In the genomic region with DNA sequence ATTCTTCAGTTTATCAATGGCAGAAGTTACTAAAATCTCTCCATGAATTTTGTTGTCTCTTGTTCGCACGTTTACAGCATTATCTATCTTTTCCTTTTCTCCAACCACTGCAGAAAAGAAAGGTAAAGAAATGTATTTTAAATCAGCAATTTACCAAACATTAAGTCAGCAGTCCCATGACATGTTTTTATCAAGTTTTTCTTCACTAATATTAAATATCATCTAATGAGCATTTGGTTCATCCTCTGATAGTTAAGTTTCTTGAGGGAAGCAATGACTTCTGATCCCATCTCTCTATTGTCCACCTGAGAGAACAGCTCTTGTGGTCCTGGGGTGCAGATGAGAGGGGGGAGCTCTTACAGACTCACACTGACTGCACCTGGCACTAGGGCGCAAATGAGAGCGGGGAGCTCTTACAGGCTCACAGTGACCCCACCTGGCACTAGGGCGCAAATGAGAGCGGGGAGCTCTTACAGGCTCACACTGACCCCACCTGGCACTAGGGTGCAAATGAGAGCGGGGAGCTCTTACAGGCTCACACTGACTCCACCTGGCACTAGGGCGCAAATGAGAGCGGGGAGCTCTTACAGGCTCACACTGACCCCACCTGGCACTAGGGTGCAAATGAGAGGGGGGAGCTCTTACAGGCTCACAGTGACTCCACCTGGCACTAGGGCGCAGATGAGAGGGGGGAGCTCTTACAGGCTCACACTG, we compare ENCODE assay signal across 8 cellular contexts. TPM values are rescaled to one million over a fixed set of nuclear protein-coding genes. Genes with fewer than 3 reads are reported as not detected.
DNase-seq lines count a peak whose midpoint lies in the region; ATAC-seq and TF ChIP-seq lines count a peak whose summit lies in the region.
"Not testable (repeated sequence)": the region's sequence is repeated elsewhere in the genome, so short reads cannot be mapped to it uniquely, and the experiment has no call there.

No MANE protein-coding gene starts in this region.

- H3K9me3 ChIP-seq in BE2C; OCI-LY7 (ENCODE audit: low read length); T-helper 17 cell (ENCODE audit: control insufficient read depth, low read length, poor library complexity, severe bottlenecking); neural progenitor cell (ENCODE audit: low read depth): not testable (repeated sequence)

- not testable (repeated sequence) for H3K4me2 ChIP-seq in OCI-LY7 (ENCODE audit: low read length); neural progenitor cell

- H3K36me3 Mint-ChIP-seq in IgD-negative memory B cell; T-helper 17 cell (ENCODE audit: low read depth); activated T-cell treated with anti-CD3 and anti-CD28 coated beads, Interleukin-2, amount 50 U/mL, for 4 hours (ENCODE audit: insufficient read depth); neural progenitor cell: not testable (repeated sequence)
- H3K36me3 Mint-ChIP-seq in dendritic cell treated with granulocyte-macrophage colony-stimulating factor and Interleukin-4, amounts not matched to agents 40 ng/mL and 50 ng/mL, for 4 days (ENCODE audit: low read depth), result peaks cover 16% of the 10 kb centered on the region

- ATAC-seq in T-helper 17 cell; activated T-cell treated with anti-CD3 and anti-CD28 coated beads, Interleukin-2, amount 50 U/mL, for 4 hours: not testable (repeated sequence)

- H3K4me3 ChIP-seq in BE2C (ENCODE audit: low read depth, low read length); OCI-LY7 (ENCODE audit: low read depth, low read length, poor library complexity, severe bottlenecking); neural progenitor cell: not testable (repeated sequence)

- POLR2A ChIA-PET in OCI-LY7 (lab: Charles Lee), result interaction anchor here (0.6 to 1.5 kb wide), 6 partner anchors 8 to 383 kb away, joined by 3 to 5 read pairs (median 3); a partner anchor contains a TSS

- not testable (repeated sequence) for H3K9ac ChIP-seq in neural progenitor cell

- H3K27ac Mint-ChIP-seq in IgD-negative memory B cell, result peak overlapping the region; percentile 18 to 93 (median 71)
- H3K27ac Mint-ChIP-seq in T-helper 17 cell, neural progenitor cell: not testable (repeated sequence)
- peak overlapping the region; percentile 32 for H3K27ac Mint-ChIP-seq in dendritic cell treated with granulocyte-macrophage colony-stimulating factor and Interleukin-4, amounts not matched to agents 40 ng/mL and 50 ng/mL, for 4 days

- not testable (repeated sequence) for H3K9me3 Mint-ChIP-seq in IgD-negative memory B cell; activated T-cell treated with anti-CD3 and anti-CD28 coated beads, Interleukin-2, amount 50 U/mL, for 4 hours; dendritic cell treated with granulocyte-macrophage colony-stimulating factor and Interleukin-4, amounts not matched to agents 40 ng/mL and 50 ng/mL, for 4 days; neural progenitor cell

- H3K36me3 ChIP-seq in BE2C; OCI-LY7 (ENCODE audit: insufficient read depth, low read length); neural progenitor cell: not testable (repeated sequence)

- H3K4me1 ChIP-seq in BE2C, result not testable (repeated sequence)
- H3K4me1 ChIP-seq in OCI-LY7 (ENCODE audit: insufficient read depth, low read length, poor library complexity, severe bottlenecking) (peaks cover 26% of the 10 kb centered on the region), neural progenitor cell (peaks cover 11% of the 10 kb centered on the region)

- H3K9me2 ChIP-seq in OCI-LY7 (ENCODE audit: insufficient read depth, low read length), result not testable (repeated sequence)

- H3K4me3 Mint-ChIP-seq in IgD-negative memory B cell, result peak overlapping the region; percentile 16 to 94 (median 66)
- peak overlapping the region; percentile 39 for H3K4me3 Mint-ChIP-seq in T-helper 17 cell
- H3K4me3 Mint-ChIP-seq in activated T-cell treated with anti-CD3 and anti-CD28 coated beads, Interleukin-2, amount 50 U/mL, for 4 hours, result peak overlapping the region; percentile 35
- H3K4me3 Mint-ChIP-seq in dendritic cell treated with granulocyte-macrophage colony-stimulating factor and Interleukin-4, amounts not matched to agents 40 ng/mL and 50 ng/mL, for 4 days, result not testable (repeated sequence)
- H3K4me3 Mint-ChIP-seq in neural progenitor cell, result peak overlapping the region; percentile 24

- H4K20me1 ChIP-seq in OCI-LY7 (ENCODE audit: insufficient read depth, low read length), result peaks cover 16% of the 10 kb centered on the region
- not testable (repeated sequence) for H4K20me1 ChIP-seq in neural progenitor cell (ENCODE audit: low read depth)

- TF ChIP-seq CTCF in BE2C (IDR thresholded peaks at IDR 0.05; ENCODE audit: low read depth, low read length) (peak; percentile 28; the same call in 1 of the 2 replicates), GM10266 (IDR thresholded peaks at IDR 0.05; ENCODE audit: control insufficient read depth, insufficient read depth, low read depth, missing control alignments) (peak; percentile 68), OCI-LY7 (conservative IDR thresholded peaks at IDR 0.05; ENCODE audit: low read length) (peak; percentile 77), neural progenitor cell (IDR thresholded peaks at IDR 0.05) (peak; percentile 36)

- H3K27me3 Mint-ChIP-seq in IgD-negative memory B cell; T-helper 17 cell; activated T-cell treated with anti-CD3 and anti-CD28 coated beads, Interleukin-2, amount 50 U/mL, for 4 hours (ENCODE audit: low read depth); dendritic cell treated with granulocyte-macrophage colony-stimulating factor and Interleukin-4, amounts not matched to agents 40 ng/mL and 50 ng/mL, for 4 days; neural progenitor cell (ENCODE audit: insufficient read depth, low read depth): not testable (repeated sequence)

- not testable (repeated sequence) for H3K27ac ChIP-seq in OCI-LY7 (ENCODE audit: low read depth, low read length, poor library complexity, severe bottlenecking); neural progenitor cell

- BruUV-seq in OCI-LY7 (replicated peaks; lab: Mats Ljungman, UMichigan), result not testable (repeated sequence)

- H3K27me3 ChIP-seq in BE2C, neural progenitor cell: not testable (repeated sequence)

- H3K79me2 ChIP-seq in OCI-LY7 (ENCODE audit: insufficient read depth, low read depth, low read length) (peaks cover 26% of the 10 kb centered on the region), neural progenitor cell (ENCODE audit: low read depth) (peaks cover 21% of the 10 kb centered on the region)

- not testable (repeated sequence) for H3F3A ChIP-seq in neural progenitor cell (ENCODE audit: low read depth)

- H2AFZ ChIP-seq in OCI-LY7 (ENCODE audit: low read length); neural progenitor cell (replicated peaks): not testable (repeated sequence)

- intact Hi-C loops in OCI-LY7 (cut with micrococcal nuclease; ENCODE audit: unreplicated experiment), result loop anchor here (5.0 kb wide), 2 partner anchors 68 to 727 kb away; a partner anchor contains a TSS
- intact Hi-C loops in dendritic cell treated with granulocyte-macrophage colony-stimulating factor and Interleukin-4, amounts not matched to agents 40 ng/mL and 50 ng/mL, for 4 days (cut with micrococcal nuclease), result not testable (repeated sequence)

- H3K4me1 Mint-ChIP-seq in IgD-negative memory B cell (peaks cover 13 to 22% (median 19%) of the 10 kb centered on the region in 3 donors), T-helper 17 cell (peaks cover 12% of the 10 kb centered on the region), neural progenitor cell (peaks cover 14% of the 10 kb centered on the region)
- peaks cover 25% of the 10 kb centered on the region for H3K4me1 Mint-ChIP-seq in activated T-cell treated with anti-CD3 and anti-CD28 coated beads, Interleukin-2, amount 50 U/mL, for 4 hours (ENCODE audit: low read depth)
- peaks cover 33% of the 10 kb centered on the region for H3K4me1 Mint-ChIP-seq in dendritic cell treated with granulocyte-macrophage colony-stimulating factor and Interleukin-4, amounts not matched to agents 40 ng/mL and 50 ng/mL, for 4 days (ENCODE audit: low read depth)

- DNase-seq in BE2C; GM10266 (ENCODE audit: extremely low spot score); T-helper 17 cell: not testable (repeated sequence)
- DNase-seq in OCI-LY7 (ENCODE audit: low spot score) (peak; percentile 71), neural progenitor cell (ENCODE audit: low spot score) (peak; percentile 23)
- peak; percentile 10 for DNase-seq in activated T-cell treated with anti-CD3 and anti-CD28 coated beads, Interleukin-2, amount 50 U/mL, for 4 hours

- CTCF ChIA-PET in OCI-LY7 (lab: Charles Lee; ENCODE audit: unreplicated experiment), result interaction anchor here (0.6 to 1.8 kb wide), 12 partner anchors 13 to 944 kb away, joined by 3 to 10 read pairs (median 4); no protein-coding TSS in a partner anchor

RNA-seq across cellular contexts. Expression of a gene that starts 2.6 kb away (rescaled TPM):
- 81.4 TPM for polyA plus RNA-seq in BE2C (2012; ENCODE audit: insufficient read depth, insufficient read length, low read depth)
- 30.5 TPM for polyA plus RNA-seq in IgD-negative memory B cell
- total RNA-seq in OCI-LY7 (2014; rRNA removed; shearing (Covaris generic)), result 28.2 and 39.0 TPM in 2 replicates
- 33.6 and 40.5 TPM in 2 replicates for total RNA-seq in OCI-LY7 (2022)
- total RNA-seq in T-helper 17 cell, result 10 to 100 TPM; 66.0 to 91.0 TPM
- total RNA-seq in activated T-cell treated with anti-CD3 and anti-CD28 coated beads, Interleukin-2, amount 50 U/mL, for 4 hours, result 10 to 100 TPM; 75.5 to 89.8 (median 81.7) TPM
- total RNA-seq in neural progenitor cell (ENCODE audit: low replicate concordance), result 41.6 and 58.4 TPM in 2 replicates
